8 cellular contexts compared by ENCODE assay signal in the genomic region with DNA sequence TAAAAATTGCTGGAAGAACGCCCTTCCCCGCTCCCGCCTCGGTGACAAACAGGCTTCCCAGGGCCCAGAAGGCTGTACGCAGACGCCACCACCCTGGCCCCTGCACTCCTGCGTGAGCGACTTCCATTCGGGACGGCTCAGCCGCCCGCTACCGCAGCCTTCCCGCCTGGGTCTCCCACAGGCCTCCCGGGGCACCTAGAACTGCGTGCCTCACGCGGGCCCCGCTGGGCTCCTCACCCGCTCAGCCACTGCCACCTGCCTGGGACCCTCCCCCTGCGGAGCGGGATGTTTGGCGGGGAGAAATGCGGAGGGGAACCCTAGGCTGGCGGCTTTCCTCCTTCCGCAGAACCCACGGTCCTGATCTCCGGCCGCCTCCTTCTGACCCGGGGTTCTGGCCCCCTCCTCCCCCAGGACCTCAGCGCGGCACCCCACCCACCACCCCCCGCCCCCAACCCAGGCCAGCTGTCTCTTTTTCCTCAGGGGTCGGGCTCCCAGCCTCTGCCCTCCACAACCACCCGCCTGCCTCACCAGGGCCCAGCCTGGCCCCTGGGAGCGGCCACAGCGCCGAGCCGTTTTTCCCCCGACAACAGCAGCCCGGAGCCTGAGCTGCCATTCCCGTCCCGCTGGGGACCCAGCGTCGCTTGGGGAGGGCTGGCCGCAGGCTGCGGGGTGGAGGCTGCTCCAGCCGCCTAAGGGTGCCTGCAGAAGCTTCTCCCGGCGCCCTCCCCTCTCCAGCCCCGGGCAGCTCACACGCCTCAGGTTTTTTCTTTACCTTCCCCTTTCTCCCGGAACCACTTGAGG. TPM values are rescaled to one million over a fixed set of nuclear protein-coding genes. Genes with fewer than 3 reads are reported as not detected.
DNase-seq lines count a peak whose midpoint lies in the region; ATAC-seq and TF ChIP-seq lines count a peak whose summit lies in the region.

No MANE protein-coding gene starts in this region.

- 16% methylated on average over 17 of the region's 53 CpGs; no CpG with 5 or more reads in 1 of the 2 experiments for WGBS in IMR-90 (ENCODE audit: extremely low coverage in 2 of 2, insufficient read length in 1 of 2), 2 experiments
- 1% methylated on average over 46 to 53 of the region's 53 CpGs for WGBS in aorta, 2 donors

- no peak overlapping the region for H2BK20ac ChIP-seq in IMR-90 (ENCODE audit: low read depth, low read length)

- CTCF ChIA-PET in IMR-90 (lab: Yijun Ruan, JAX): no interaction called here

- H3K27ac ChIP-seq in BLaER1 (peak overlapping the region; percentile 74), IMR-90 (ENCODE audit: insufficient read depth, low read length) (no peak overlapping the region), aorta (ENCODE audit: low read depth in 1 of 2, low read length in 2 of 2) (peak overlapping the region; percentile 71)

- H3K36me3 ChIP-seq in BLaER1 (no peaks in the 10 kb centered on the region), IMR-90 (ENCODE audit: control insufficient read depth, insufficient read depth, low read length) (no peaks in the 10 kb centered on the region), aorta (ENCODE audit: control insufficient read depth in 1 of 2, insufficient read depth in 2 of 2, low read length in 1 of 2) (no peaks in the 10 kb centered on the region)

- dilution Hi-C loops in IMR-90 (cut with HindIII; ENCODE audit: low sequenced_read_pairs, unreplicated experiment): no loop called here

- no peak overlapping the region for H2AK9ac ChIP-seq in IMR-90 (replicated peaks; ENCODE audit: low read depth, low read length, poor library complexity)

- H4K8ac ChIP-seq in IMR-90 (ENCODE audit: low read depth in 2 of 2, low read length in 2 of 2): peak overlapping the region in 1 of 2 experiments; percentile 33; a peak in 1 of 4 replicates

- TF ChIP-seq RAD21 in IMR-90 (IDR thresholded peaks at IDR 0.05; ENCODE audit: low read length): no peak

- no peaks in the 10 kb centered on the region for H3K27me3 Mint-ChIP-seq in naive B cell

- intact Hi-C loops in IMR-90 (cut with micrococcal nuclease) (no loop called here), aorta (cut with DNase I) (no loop called here)

- H3K27me3 ChIP-seq in BLaER1: 0 out of 2 replicates have a peak, but pooled peaks cover 5% of the 10 kb centered on the region
- no peaks in the 10 kb centered on the region; the same call in none of the 2 replicates for H3K27me3 ChIP-seq in IMR-90 (ENCODE audit: control insufficient read depth, insufficient read depth, low read length)
- no peaks in the 10 kb centered on the region for H3K27me3 ChIP-seq in aorta (ENCODE audit: control insufficient read depth in 1 of 2, insufficient read depth in 2 of 2, low read length in 1 of 2)

- no peak overlapping the region for H2BK5ac ChIP-seq in IMR-90 (ENCODE audit: low read depth, low read length, poor library complexity, severe bottlenecking)

- peak overlapping the region in 3 of 6 donors; percentile 65 to 82 (median 74) for H3K27ac Mint-ChIP-seq in naive B cell

- H3K4me1 Mint-ChIP-seq in naive B cell: peaks cover 3 to 7% (median 5%) of the 10 kb centered on the region in 3 donors

- peak overlapping the region; percentile 81 to 90 (median 85) for H3K4me3 Mint-ChIP-seq in naive B cell

- H4K91ac ChIP-seq in IMR-90 (ENCODE audit: insufficient read depth, low read depth, low read length): no peak overlapping the region

- peak overlapping the region; percentile 57; the same call in 1 of the 2 replicates for H4K5ac ChIP-seq in IMR-90 (ENCODE audit: low read depth, low read length)

- H3K56ac ChIP-seq in IMR-90 (ENCODE audit: extremely low read depth, insufficient read depth, low read length): no peak overlapping the region

- no peak for TF ChIP-seq POLR2A in IMR-90 (IDR thresholded peaks at IDR 0.05; ENCODE audit: low read depth, low read length)

- H3K4me1 ChIP-seq in BLaER1: peaks cover 37% of the 10 kb centered on the region
- H3K4me1 ChIP-seq in IMR-90 (ENCODE audit: control insufficient read depth, insufficient read depth, low read length): peaks cover 10% of the 10 kb centered on the region
- no peaks in the 10 kb centered on the region for H3K4me1 ChIP-seq in aorta (ENCODE audit: control insufficient read depth in 1 of 2, insufficient read depth in 2 of 2, low read length in 2 of 2)

- H2BK15ac ChIP-seq in IMR-90 (ENCODE audit: low read depth, low read length): no peak overlapping the region

- no peak overlapping the region for H3K14ac ChIP-seq in IMR-90 (replicated peaks; ENCODE audit: low read depth, low read length)

- in situ Hi-C loops in IMR-90 (cut with MboI; ENCODE audit: low sequenced_read_pairs): no loop called here

- no peak overlapping the region for H3K18ac ChIP-seq in IMR-90 (ENCODE audit: low read depth, low read length)

- no peak overlapping the region for H2AK5ac ChIP-seq in IMR-90 (ENCODE audit: low read depth, low read length)

- no peak overlapping the region for H3K4ac ChIP-seq in IMR-90 (ENCODE audit: low read depth, low read length)

- H2AFZ ChIP-seq in IMR-90 (replicated peaks; ENCODE audit: low read length, poor library complexity): peak overlapping the region; percentile 95

- no peaks in the 10 kb centered on the region for H3K36me3 Mint-ChIP-seq in naive B cell

- H3K9me3 ChIP-seq in BLaER1 (no peaks in the 10 kb centered on the region), IMR-90 (ENCODE audit: control insufficient read depth, insufficient read depth, low read length) (no peaks in the 10 kb centered on the region), aorta (ENCODE audit: control insufficient read depth, low read length) (no peaks in the 10 kb centered on the region)

- ATAC-seq in IMR-90 (ENCODE audit: low read depth) (peak; percentile 66), naive B cell (ENCODE audit: low read depth in 2 of 2) (peak; percentile 66 to 69), aorta (ENCODE audit: low FRiP score) (peak; percentile 79), HG02938 (IDR thresholded peaks at IDR 0.05; ENCODE audit: unreplicated experiment) (no peak)

- DNase-seq in IMR-90 (no peak), fibroblast of villous mesenchyme (ENCODE audit: low read depth) (peak; percentile 25), naive B cell (peak; percentile 20), aorta (peak; percentile 66 to 87), MV-4-11 (lab: John Stamatoyannopoulos, UW) (no peak)
- peak; percentile 4 for DNase-seq in activated T-helper 9 cell treated with anti-CD3 and anti-CD28 coated beads, Interleukin-2, amount 50 U/mL, for 16 hours (ENCODE audit: low read depth)

- H4K20me1 ChIP-seq in BLaER1: no peaks in the 10 kb centered on the region
- H4K20me1 ChIP-seq in IMR-90 (ENCODE audit: insufficient read depth, low read length): no peaks in the 10 kb centered on the region

- peak overlapping the region; percentile 78 for H3K9ac ChIP-seq in BLaER1
- peak overlapping the region; percentile 35; the same call in 1 of the 2 replicates for H3K9ac ChIP-seq in IMR-90 (ENCODE audit: low read depth, low read length)

- H3K79me1 ChIP-seq in IMR-90 (ENCODE audit: low read depth in 1 of 2, low read length in 2 of 2): no peaks in the 10 kb centered on the region

- no peaks in the 10 kb centered on the region for H3K9me3 Mint-ChIP-seq in naive B cell

- no peaks in the 10 kb centered on the region for H3K9me1 ChIP-seq in IMR-90 (ENCODE audit: insufficient read depth, low read length)

- POLR2A ChIA-PET in IMR-90 (lab: Charles Lee; ENCODE audit: unreplicated experiment): no interaction called here

- TF ChIP-seq CTCF in IMR-90 (conservative IDR thresholded peaks at IDR 0.05; ENCODE audit: low read depth, low read length) (no peak), fibroblast of villous mesenchyme (IDR thresholded peaks at IDR 0.05; ENCODE audit: insufficient read depth, low read depth, low read length) (no peak)

- no TSS peak for BruUV-seq in IMR-90 (replicated peaks; lab: Mats Ljungman, UMichigan)

- no peak overlapping the region for H3K23ac ChIP-seq in IMR-90 (ENCODE audit: low read depth, low read length)

- no peak overlapping the region for H2BK120ac ChIP-seq in IMR-90 (ENCODE audit: low read depth, low read length)

- H3K4me2 ChIP-seq in BLaER1 (peak overlapping the region; percentile 93), IMR-90 (ENCODE audit: low read depth, low read length) (peak overlapping the region; percentile 70)

- peak overlapping the region; percentile 69 for H3K4me3 ChIP-seq in BLaER1
- H3K4me3 ChIP-seq in IMR-90 (ENCODE audit: insufficient read depth, low read depth, low read length): peak overlapping the region; percentile 28
- peak overlapping the region; percentile 51 for H3K4me3 ChIP-seq in fibroblast of villous mesenchyme (ENCODE audit: low read depth, low read length)
- peak overlapping the region; percentile 37 to 77 for H3K4me3 ChIP-seq in aorta (ENCODE audit: low read length in 2 of 2)

TF ChIP-seq in IMR-90, 13 proteins besides CTCF, POLR2A, EP300 and RAD21 (continues in another document):
- TF ChIP-seq, protein P1, sequence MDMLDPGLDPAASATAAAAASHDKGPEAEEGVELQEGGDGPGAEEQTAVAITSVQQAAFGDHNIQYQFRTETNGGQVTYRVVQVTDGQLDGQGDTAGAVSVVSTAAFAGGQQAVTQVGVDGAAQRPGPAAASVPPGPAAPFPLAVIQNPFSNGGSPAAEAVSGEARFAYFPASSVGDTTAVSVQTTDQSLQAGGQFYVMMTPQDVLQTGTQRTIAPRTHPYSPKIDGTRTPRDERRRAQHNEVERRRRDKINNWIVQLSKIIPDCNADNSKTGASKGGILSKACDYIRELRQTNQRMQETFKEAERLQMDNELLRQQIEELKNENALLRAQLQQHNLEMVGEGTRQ (IDR thresholded peaks at IDR 0.05; ENCODE audit: low read depth, low read length): no peak
- TF ChIP-seq FOS (IDR thresholded peaks at IDR 0.05; ENCODE audit: low read depth, low read length) (no peak), MXI1 (IDR thresholded peaks at IDR 0.05; ENCODE audit: borderline replicate concordance, low read depth, low read length) (no peak), CEBPB (IDR thresholded peaks at IDR 0.05; ENCODE audit: low read depth, low read length) (no peak), MAZ (IDR thresholded peaks at IDR 0.05; ENCODE audit: borderline replicate concordance, low read depth, low read length) (no peak), SMC3 (IDR thresholded peaks at IDR 0.05; ENCODE audit: low read depth, low read length) (no peak)

RNA-seq across cellular contexts. Expression of a gene that starts 27.6 kb away (rescaled TPM):
- 57.0 and 65.3 TPM in 2 replicates for total RNA-seq in IMR-90 (2012; rRNA removed)
- polyA plus RNA-seq in IMR-90 (2012; rRNA removed): 240 TPM in 2 replicates
- polyA plus RNA-seq in IMR-90 (2012; cell fraction: cytosol; rRNA removed): 115 and 146 TPM in 2 replicates
- 24.1 and 76.0 TPM in 2 replicates for polyA plus RNA-seq in IMR-90 (2012; cell fraction: nucleus; rRNA removed; ENCODE audit: low replicate concordance)
- 67.3 and 85.5 TPM in 2 replicates for total RNA-seq in fibroblast of villous mesenchyme
- polyA plus RNA-seq in naive B cell (ENCODE audit: low read depth in 6 of 6): 100 to 1,000 TPM; 165 to 252 (median 189) TPM
- 100 to 1,000 TPM; 202 to 211 TPM for total RNA-seq in aorta
- polyA plus RNA-seq in aorta: 100 to 1,000 TPM; 125 to 126 TPM

RNA-seq across cellular contexts. Expression of a gene that starts 47.8 kb away (rescaled TPM):
- 592 and 736 TPM in 2 replicates for total RNA-seq in IMR-90 (2012; rRNA removed)
- 246 and 252 TPM in 2 replicates for polyA plus RNA-seq in IMR-90 (2012; rRNA removed)
- polyA plus RNA-seq in IMR-90 (2012; cell fraction: cytosol; rRNA removed): 162 and 186 TPM in 2 replicates
- 66.2 and 125 TPM in 2 replicates for polyA plus RNA-seq in IMR-90 (2012; cell fraction: nucleus; rRNA removed; ENCODE audit: low replicate concordance)
- 491 and 661 TPM in 2 replicates for total RNA-seq in fibroblast of villous mesenchyme
- 100 to 1,000 TPM; 176 to 255 (median 193) TPM for polyA plus RNA-seq in naive B cell (ENCODE audit: low read depth in 6 of 6)
- 100 to 1,000 TPM; 118 to 133 TPM for total RNA-seq in aorta
- 10 to 100 TPM; 64.5 to 90.7 TPM for polyA plus RNA-seq in aorta

Comparison
In these comparisons a context has a peak if more than half of its experiments do, and no peak if none do; other contexts are left out.
1. DNase-seq: peak in activated T-helper 9 cell treated with anti-CD3 and anti-CD28 coated beads, Interleukin-2, amount 50 U/mL, for 16 hours (single experiment), fibroblast of villous mesenchyme (single experiment), naive B cell (single experiment) and aorta (2 of 2); none in IMR-90 (single experiment) and MV-4-11 (single experiment).
2. Peak in every context shown above with its lines, with median percentiles within 50 percentile points of each other: H3K4me3 ChIP-seq.